In the genomic region with DNA sequence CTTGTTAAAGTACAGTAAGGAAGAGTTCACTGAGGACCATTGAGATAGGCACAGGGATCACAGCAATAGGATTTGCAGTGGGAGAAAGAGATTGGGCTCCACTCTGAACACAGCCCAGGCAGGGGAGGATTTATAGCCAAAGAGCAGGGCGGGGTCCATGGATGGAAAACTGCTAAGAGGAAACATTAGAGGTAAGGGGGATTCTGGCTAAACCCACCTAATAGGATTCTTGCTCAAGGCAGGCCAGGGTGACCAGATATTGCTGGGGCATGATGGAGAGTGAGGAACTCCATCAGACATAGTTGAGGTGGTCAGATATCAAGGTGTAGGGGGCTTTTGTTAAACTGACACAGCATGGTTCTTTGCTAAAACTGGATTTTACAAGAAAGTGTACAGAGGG, we compare ENCODE assay signal across 27 cellular contexts.
"Had no signal": no experiment of that assay in that cellular context is flagged by ENCODE, and none has a peak within 500 bp of the region (broad histone marks: within the 10 kb centered on the region; RNA-seq: fewer than 3 reads in every experiment).

No MANE protein-coding gene starts in this region.

- H3K36me3 ChIP-seq: stomach, suprapubic skin, thoracic aorta, thyroid gland, tibial artery, tibial nerve, transverse colon, upper lobe of left lung, upper lobe of right lung, uterus, vagina had no signal

- DNase-seq: stimulated activated CD4-positive, alpha-beta T cell treated with anti-CD3 and anti-CD28 coated beads, Interleukin-2, amount 100 ng/mL, for 48 hours; stimulated activated CD4-positive, alpha-beta T cell treated with anti-CD3 and anti-CD28 coated beads, Interleukin-4, amount 100 ng/mL, for 1 hour; stimulated activated CD4-positive, alpha-beta T cell treated with anti-CD3 and anti-CD28 coated beads, Interleukin-4, amount 100 ng/mL, for 4 hours; stimulated activated CD8-positive, alpha-beta memory T cell treated with anti-CD3 and anti-CD28 coated beads, Interleukin-4, amount 100 ng/mL, for 48 hours; stimulated activated naive B cell treated with anti-CD40 and anti-IgM and Interleukin-4, amounts not matched to agents 10 μg/mL and 1 μg/mL and 100 μg/mL, for 72 hours; stimulated activated naive CD4-positive, alpha-beta T cell; stimulated activated naive CD4-positive, alpha-beta T cell treated with Interleukin-2 at 50 U/mL for 16 hours; stimulated activated naive CD8-positive, alpha-beta T cell treated with anti-CD3 and anti-CD28 coated beads, Interleukin-15, amount 100 ng/mL, for 72 hours; stimulated activated naive CD8-positive, alpha-beta T cell treated with anti-CD3 and anti-CD28 coated beads, Interleukin-15, Interleukin-2, amounts not matched to agents 100 U/mL and 50 U/mL, for 24 hours; stomach; substantia nigra; testis; thyroid gland; tibial artery; transverse colon; trophoblast cell; upper lobe of left lung; upper lobe of right lung; uterus had no signal

- H3K27ac ChIP-seq: stomach, suprapubic skin, testis, thoracic aorta, thyroid gland, tibial artery, tibial nerve, transverse colon, upper lobe of left lung, upper lobe of right lung, uterus, vagina had no signal

- H3K9me3 Mint-ChIP-seq: stimulated activated effector memory CD8-positive, alpha-beta T cell treated with anti-CD3 and anti-CD28 coated beads, Interleukin-12 subunit alpha, Interleukin-12 subunit beta, amount 100 ng/mL, for 72 hours; stimulated activated memory B cell treated with anti-CD40 and anti-IgM and Interleukin-4, amounts not matched to agents 10 μg/mL and 1 μg/mL and 100 μg/mL, for 72 hours; stimulated activated naive B cell treated with anti-CD40 and anti-IgM and Interleukin-4, amounts not matched to agents 10 μg/mL and 1 μg/mL and 100 μg/mL, for 72 hours; stimulated activated naive CD8-positive, alpha-beta T cell treated with anti-CD3 and anti-CD28 coated beads, Interleukin-15, amount 100 ng/mL, for 72 hours; stimulated activated naive CD8-positive, alpha-beta T cell treated with anti-CD3 and anti-CD28 coated beads, Interleukin-15, Interleukin-2, amounts not matched to agents 100 ng/mL and 50 ng/mL, for 24 hours; type B pancreatic cell had no signal

- H3K4me3 ChIP-seq: stomach, suprapubic skin, testis, thoracic aorta, thyroid gland, tibial artery, tibial nerve, transverse colon, upper lobe of left lung, upper lobe of right lung, uterus, vagina had no signal

- H3K4me3 Mint-ChIP-seq: stimulated activated effector memory CD8-positive, alpha-beta T cell treated with anti-CD3 and anti-CD28 coated beads, Interleukin-12 subunit alpha, Interleukin-12 subunit beta, amount 100 ng/mL, for 72 hours; stimulated activated memory B cell treated with anti-CD40 and anti-IgM and Interleukin-4, amounts not matched to agents 10 μg/mL and 1 μg/mL and 100 μg/mL, for 72 hours; stimulated activated naive B cell treated with anti-CD40 and anti-IgM and Interleukin-4, amounts not matched to agents 10 μg/mL and 1 μg/mL and 100 μg/mL, for 72 hours; stimulated activated naive CD8-positive, alpha-beta T cell treated with anti-CD3 and anti-CD28 coated beads, Interleukin-15, amount 100 ng/mL, for 72 hours; stimulated activated naive CD8-positive, alpha-beta T cell treated with anti-CD3 and anti-CD28 coated beads, Interleukin-15, Interleukin-2, amounts not matched to agents 100 ng/mL and 50 ng/mL, for 24 hours; type B pancreatic cell had no signal

- H3K9me3 ChIP-seq: stomach, suprapubic skin, testis, thoracic aorta, thyroid gland, tibial artery, tibial nerve, transverse colon, upper lobe of left lung, upper lobe of right lung, uterus, vagina had no signal

- H3K4me1 Mint-ChIP-seq: stimulated activated effector memory CD8-positive, alpha-beta T cell treated with anti-CD3 and anti-CD28 coated beads, Interleukin-12 subunit alpha, Interleukin-12 subunit beta, amount 100 ng/mL, for 72 hours; stimulated activated memory B cell treated with anti-CD40 and anti-IgM and Interleukin-4, amounts not matched to agents 10 μg/mL and 1 μg/mL and 100 μg/mL, for 72 hours; stimulated activated naive B cell treated with anti-CD40 and anti-IgM and Interleukin-4, amounts not matched to agents 10 μg/mL and 1 μg/mL and 100 μg/mL, for 72 hours; stimulated activated naive CD8-positive, alpha-beta T cell treated with anti-CD3 and anti-CD28 coated beads, Interleukin-15, amount 100 ng/mL, for 72 hours had no signal

- H3K27ac Mint-ChIP-seq: stimulated activated effector memory CD8-positive, alpha-beta T cell treated with anti-CD3 and anti-CD28 coated beads, Interleukin-12 subunit alpha, Interleukin-12 subunit beta, amount 100 ng/mL, for 72 hours; stimulated activated memory B cell treated with anti-CD40 and anti-IgM and Interleukin-4, amounts not matched to agents 10 μg/mL and 1 μg/mL and 100 μg/mL, for 72 hours; stimulated activated naive B cell treated with anti-CD40 and anti-IgM and Interleukin-4, amounts not matched to agents 10 μg/mL and 1 μg/mL and 100 μg/mL, for 72 hours; stimulated activated naive CD8-positive, alpha-beta T cell treated with anti-CD3 and anti-CD28 coated beads, Interleukin-15, amount 100 ng/mL, for 72 hours; stimulated activated naive CD8-positive, alpha-beta T cell treated with anti-CD3 and anti-CD28 coated beads, Interleukin-15, Interleukin-2, amounts not matched to agents 100 ng/mL and 50 ng/mL, for 24 hours; type B pancreatic cell had no signal

- ATAC-seq: stimulated activated effector memory CD8-positive, alpha-beta T cell treated with anti-CD3 and anti-CD28 coated beads, Interleukin-12 subunit alpha, Interleukin-12 subunit beta, amount 100 ng/mL, for 72 hours; stimulated activated memory B cell treated with anti-CD40 and anti-IgM and Interleukin-4, amounts not matched to agents 10 μg/mL and 1 μg/mL and 100 μg/mL, for 72 hours; stimulated activated naive B cell treated with anti-CD40 and anti-IgM and Interleukin-4, amounts not matched to agents 10 μg/mL and 1 μg/mL and 100 μg/mL, for 72 hours; stimulated activated naive CD8-positive, alpha-beta T cell treated with anti-CD3 and anti-CD28 coated beads, Interleukin-15, amount 100 ng/mL, for 72 hours; stimulated activated naive CD8-positive, alpha-beta T cell treated with anti-CD3 and anti-CD28 coated beads, Interleukin-15, Interleukin-2, amounts not matched to agents 100 U/mL and 50 U/mL, for 24 hours; upper lobe of right lung had no signal

- H3K4me1 ChIP-seq: stomach, testis, thyroid gland, tibial artery, tibial nerve, transverse colon, upper lobe of left lung, upper lobe of right lung, uterus, vagina had no signal

- H3K36me3 Mint-ChIP-seq: stimulated activated effector memory CD8-positive, alpha-beta T cell treated with anti-CD3 and anti-CD28 coated beads, Interleukin-12 subunit alpha, Interleukin-12 subunit beta, amount 100 ng/mL, for 72 hours; stimulated activated memory B cell treated with anti-CD40 and anti-IgM and Interleukin-4, amounts not matched to agents 10 μg/mL and 1 μg/mL and 100 μg/mL, for 72 hours; type B pancreatic cell had no signal

- H3K27me3 ChIP-seq: testis, thyroid gland, tibial nerve, upper lobe of left lung, uterus, vagina had no signal
